Comparison of ENCODE assay signal across 17 cellular contexts in the genomic region with DNA sequence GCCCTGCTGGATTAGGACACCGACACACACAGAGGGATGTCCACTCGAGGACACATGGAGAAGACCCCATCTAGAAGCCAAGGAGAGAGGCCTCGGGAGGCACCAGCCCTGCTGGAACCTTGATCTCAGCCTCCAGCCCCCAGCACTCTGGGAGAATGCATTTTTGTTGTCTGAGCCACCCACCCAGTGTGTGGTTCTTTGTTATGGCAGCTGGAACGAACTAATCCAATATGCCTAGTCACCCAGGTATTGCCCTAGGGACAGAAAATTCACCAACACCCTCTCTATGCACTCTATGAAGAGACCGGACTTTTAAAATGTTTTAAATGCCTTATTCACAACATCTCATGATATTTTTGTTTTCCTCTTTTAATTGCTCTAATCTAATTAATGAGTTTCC.
DNase-seq lines count a peak whose midpoint lies in the region; FAIRE-seq and TF ChIP-seq lines count a peak whose summit lies in the region.
"Had no signal": no experiment of that assay in that cellular context is flagged by ENCODE, and none has a peak within 500 bp of the region (broad histone marks: within the 10 kb centered on the region; RNA-seq: fewer than 3 reads in every experiment).

No MANE protein-coding gene starts in this region.

- H3K4me1 ChIP-seq in BE2C, result peaks cover 6% of the 10 kb centered on the region; the same call in 1 of the 2 replicates
- H3K4me1 ChIP-seq in PC-9 (replicated peaks; ENCODE audit: insufficient read depth), result peaks cover 33% of the 10 kb centered on the region
- no peaks in the 10 kb centered on the region for H3K4me1 ChIP-seq in small intestine (ENCODE audit: control insufficient read depth in 2 of 2, insufficient read depth in 1 of 2, low read depth in 1 of 2, low read length in 1 of 2)

- no peaks in the 10 kb centered on the region for H3K36me3 ChIP-seq in BE2C
- H3K36me3 ChIP-seq in KOPT-K1 (ENCODE audit: insufficient read depth, low read length), result no peaks in the 10 kb centered on the region
- H3K36me3 ChIP-seq in PC-9 (ENCODE audit: low read depth), result no peaks in the 10 kb centered on the region
- H3K36me3 ChIP-seq in small intestine (ENCODE audit: control insufficient read depth in 2 of 2, insufficient read depth in 2 of 2, low read length in 2 of 2), result no peaks in the 10 kb centered on the region
- H3K36me3 ChIP-seq: BLaER1 treated with 17β-estradiol and CSF1 and Interleukin-3, amounts not matched to agents 10 nM and 100 nM had no signal

- no peaks in the 10 kb centered on the region for H3K79me2 ChIP-seq in PC-9 (ENCODE audit: low read depth)

- no peak overlapping the region for H3K4me3 ChIP-seq in BE2C (ENCODE audit: low read depth, low read length)
- no peak overlapping the region for H3K4me3 ChIP-seq in PC-9
- no peak overlapping the region for H3K4me3 ChIP-seq in small intestine (ENCODE audit: low read depth in 1 of 2, low read length in 2 of 2)
- H3K4me3 ChIP-seq: BLaER1 treated with 17β-estradiol and CSF1 and Interleukin-3, amounts not matched to agents 10 nM and 100 nM had no signal

- no peak overlapping the region for H3K4me2 ChIP-seq in PC-9

- H2AFZ ChIP-seq in PC-9, result no peak overlapping the region

- H3K9me3 ChIP-seq in BE2C (no peaks in the 10 kb centered on the region), KOPT-K1 (ENCODE audit: insufficient read depth, low read length, poor library complexity, severe bottlenecking) (no peaks in the 10 kb centered on the region), PC-9 (ENCODE audit: insufficient read depth, low read depth) (no peaks in the 10 kb centered on the region), small intestine (ENCODE audit: control insufficient read depth, low read depth) (no peaks in the 10 kb centered on the region)

- no peaks in the 10 kb centered on the region for H3K9me2 ChIP-seq in PC-9 (ENCODE audit: insufficient read depth)

- TF ChIP-seq CTCF in BE2C (IDR thresholded peaks at IDR 0.05; ENCODE audit: low read depth, low read length), result no peak
- TF ChIP-seq CTCF in PC-9 (conservative IDR thresholded peaks at IDR 0.05), result no peak

- FAIRE-seq in small intestine (lab: Jason Lieb, UNC), result no peak
- FAIRE-seq: GM19239 had no signal

- WGBS in small intestine, 3 donors, result 75 to 84% (median 83%) methylated on average over 5 of the region's 5 CpGs

- BruUV-seq in PC-9 (replicated peaks; lab: Mats Ljungman, UMichigan), result no TSS peak

- no peaks in the 10 kb centered on the region for H4K20me1 ChIP-seq in PC-9 (ENCODE audit: insufficient read depth)

- DNase-seq in DMS153 treated with DMSO at 0.1 percent for 48 hours (lab: John Stamatoyannopoulos, UW; ENCODE audit: unreplicated experiment), result peak; percentile 1
- DNase-seq in DMS153 (lab: John Stamatoyannopoulos, UW), result no peak
- peak; percentile 4 for DNase-seq in BE2C
- DNase-seq in PC-9, result no peak
- DNase-seq in NCI-H510A treated with DMSO at 0.1 percent for 48 hours (lab: John Stamatoyannopoulos, UW), result no peak
- DNase-seq in NCI-H1436 (lab: John Stamatoyannopoulos, UW), result no peak
- no peak for DNase-seq in small intestine
- DNase-seq: Calu3; CD4-positive, alpha-beta T cell; DMS 273 treated with DMSO at 0.1 percent for 48 hours; GF-D8; GOT3; H9 had no signal

- POLR2A ChIA-PET in PC-9 (lab: Charles Lee; ENCODE audit: unreplicated experiment), result no interaction called here

- CTCF ChIA-PET in PC-9 (lab: Charles Lee), result no interaction called here

- H3K27ac ChIP-seq in KOPT-K1 (ENCODE audit: low read depth, low read length, poor library complexity, severe bottlenecking) (peak overlapping the region; percentile 91), PC-9 (peak overlapping the region; percentile 92; the same call in 1 of the 2 replicates), small intestine (ENCODE audit: low read depth in 1 of 2, low read length in 1 of 2) (no peak overlapping the region)
- H3K27ac ChIP-seq: 22Rv1 had no signal

- no peaks in the 10 kb centered on the region for H3K27me3 ChIP-seq in BE2C
- H3K27me3 ChIP-seq in PC-9 (ENCODE audit: insufficient read depth, low read depth), result no peaks in the 10 kb centered on the region
- H3K27me3 ChIP-seq in small intestine (ENCODE audit: control insufficient read depth in 2 of 2, insufficient read depth in 2 of 2, low read length in 2 of 2), result peaks cover 0 to 2% of the 10 kb centered on the region in 2 donors
- H3K27me3 ChIP-seq: BLaER1 treated with 17β-estradiol and CSF1 and Interleukin-3, amounts not matched to agents 10 nM and 100 nM had no signal

- intact Hi-C loops in PC-9 (cut with micrococcal nuclease; ENCODE audit: unreplicated experiment), result no loop called here

- H3F3A ChIP-seq in PC-9 (ENCODE audit: insufficient read depth, low read depth), result peaks cover 18% of the 10 kb centered on the region

Comparison
In these comparisons a context has a peak if more than half of its experiments do, and no peak if none do; other contexts are left out.
1. DNase-seq: peak in DMS153 treated with DMSO at 0.1 percent for 48 hours (single experiment) and BE2C (single experiment); none in DMS153 (single experiment), PC-9 (0 of 2), NCI-H510A treated with DMSO at 0.1 percent for 48 hours (single experiment), NCI-H1436 (single experiment) and small intestine (single experiment).
2. H3K27ac ChIP-seq: peak in KOPT-K1 (single experiment) and PC-9 (single experiment); none in small intestine (0 of 2).